ENCODE assay signal across 36 cellular contexts in genomic region chr2:221389421-221389820, GRCh38.
"Had no signal": no experiment of that assay in that cellular context is flagged by ENCODE, and none has a peak within 500 bp of the region (broad histone marks: within the 10 kb centered on the region; RNA-seq: fewer than 3 reads in every experiment).

No MANE protein-coding gene starts in this region.

- H3K4me1 ChIP-seq: ascending aorta, Peyer's patch, SJSA1 had no signal

- H3K4me2 ChIP-seq: SK-N-SH had no signal

- FAIRE-seq: TTC549 had no signal

- H3K36me3 Mint-ChIP-seq: activated naive CD8-positive, alpha-beta T cell treated with anti-CD3 and anti-CD28 coated beads for 36 hours had no signal

- H3K27me3 ChIP-seq: ascending aorta, cardiac muscle cell, MG63, Peyer's patch, SJSA1 had no signal

- H3K36me3 ChIP-seq: ascending aorta, cardiac muscle cell, MG63, Peyer's patch, SJSA1 had no signal

- H3K9me3 Mint-ChIP-seq: activated B cell treated with CpG ODN at 0.5 μM for 24 hours; activated CD8-positive, alpha-beta T cell treated with anti-CD3 and anti-CD28 coated beads for 36 hours; activated naive CD8-positive, alpha-beta T cell treated with anti-CD3 and anti-CD28 coated beads for 36 hours; activated T-cell treated with anti-CD3 and anti-CD28 coated beads, Interleukin-2, amount 50 U/mL, for 72 hours; activated T-helper 17 cell treated with anti-CD3 and anti-CD28 coated beads, Interleukin-2, amount 50 U/mL, for 72 hours; central memory CD8-positive, alpha-beta T cell; T-helper 1 cell treated with Interleukin-12 subunit alpha and Interleukin-12 subunit beta and Interleukin-4 antibody, amounts not matched to agents 30 μg/mL and 1 μg/mL, for 36 hours; T-helper 2 cell treated with Interferon-gamma antibody and Interleukin-4, amounts not matched to agents 5 μg/mL and 100 μg/mL, for 36 hours had no signal

- H3K27me3 Mint-ChIP-seq: activated B cell treated with CpG ODN at 0.5 μM for 24 hours; activated naive CD8-positive, alpha-beta T cell treated with anti-CD3 and anti-CD28 coated beads for 36 hours had no signal

- H3K9ac ChIP-seq: SK-N-SH had no signal

- H3K9me3 ChIP-seq: ascending aorta, MG63, Peyer's patch, SJSA1, SK-N-SH had no signal

- H3K4me3 ChIP-seq: ascending aorta, cardiac muscle cell, MG63, Peyer's patch, SJSA1 had no signal

- H3K27ac Mint-ChIP-seq: activated B cell treated with CpG ODN at 0.5 μM for 24 hours; activated CD8-positive, alpha-beta T cell treated with anti-CD3 and anti-CD28 coated beads for 36 hours; activated naive CD8-positive, alpha-beta T cell treated with anti-CD3 and anti-CD28 coated beads for 36 hours; activated T-cell treated with anti-CD3 and anti-CD28 coated beads, Interleukin-2, amount 50 U/mL, for 72 hours; activated T-helper 17 cell treated with anti-CD3 and anti-CD28 coated beads, Interleukin-2, amount 50 U/mL, for 72 hours; T-helper 1 cell treated with Interleukin-12 subunit alpha and Interleukin-12 subunit beta and Interleukin-4 antibody, amounts not matched to agents 30 μg/mL and 1 μg/mL, for 36 hours; T-helper 2 cell treated with Interferon-gamma antibody and Interleukin-4, amounts not matched to agents 5 μg/mL and 100 μg/mL, for 36 hours had no signal

- H3K4me3 Mint-ChIP-seq: activated B cell treated with CpG ODN at 0.5 μM for 24 hours; activated CD8-positive, alpha-beta T cell treated with anti-CD3 and anti-CD28 coated beads for 36 hours; activated naive CD8-positive, alpha-beta T cell treated with anti-CD3 and anti-CD28 coated beads for 36 hours; activated T-cell treated with anti-CD3 and anti-CD28 coated beads, Interleukin-2, amount 50 U/mL, for 72 hours; activated T-helper 17 cell treated with anti-CD3 and anti-CD28 coated beads, Interleukin-2, amount 50 U/mL, for 72 hours; central memory CD8-positive, alpha-beta T cell; T-helper 1 cell treated with Interleukin-12 subunit alpha and Interleukin-12 subunit beta and Interleukin-4 antibody, amounts not matched to agents 30 μg/mL and 1 μg/mL, for 36 hours; T-helper 2 cell treated with Interferon-gamma antibody and Interleukin-4, amounts not matched to agents 5 μg/mL and 100 μg/mL, for 36 hours had no signal

- DNase-seq: activated B cell treated with CpG ODN at 0.5 μM for 24 hours; activated CD4-positive, alpha-beta T cell treated with anti-CD3 and anti-CD28 coated beads for 1 hour; activated CD4-positive, alpha-beta T cell treated with anti-CD3 and anti-CD28 coated beads for 48 hours; activated CD8-positive, alpha-beta T cell treated with anti-CD3 and anti-CD28 coated beads for 36 hours; activated effector memory CD4-positive, alpha-beta T cell treated with anti-CD3 and anti-CD28 coated beads, Interleukin-2, amount 50 U/mL, for 16 hours; activated naive CD4-positive, alpha-beta T cell; activated naive CD4-positive, alpha-beta T cell treated with anti-CD3 and anti-CD28 coated beads, Interleukin-2, amount 50 U/mL, for 16 hours; activated naive CD8-positive, alpha-beta T cell treated with anti-CD3 and anti-CD28 coated beads for 36 hours; activated T-cell treated with anti-CD3 and anti-CD28 coated beads, Interleukin-2, amount 50 U/mL, for 1 hour; activated T-cell treated with anti-CD3 and anti-CD28 coated beads, Interleukin-2, amount 50 U/mL, for 72 hours; amygdala; Kasumi-1; KG1; MG63; NCI-H1048; NCI-H1105 treated with DMSO at 0.1 percent for 48 hours; NCI-H1436; NCI-H2029; NCI-H2107; NCI-H2227 treated with DMSO at 0.1 percent for 48 hours; NCI-H510A treated with DMSO at 0.1 percent for 48 hours; NCI-H526 treated with DMSO at 0.1 percent for 48 hours; NCI-H774; PC-3; Peyer's patch; RPMI8226; SHP77 treated with DMSO at 0.1 percent for 48 hours; SK-N-SH had no signal

- H3K4me1 Mint-ChIP-seq: activated B cell treated with CpG ODN at 0.5 μM for 24 hours; activated T-helper 17 cell treated with anti-CD3 and anti-CD28 coated beads, Interleukin-2, amount 50 U/mL, for 72 hours; central memory CD8-positive, alpha-beta T cell had no signal

- H3K27ac ChIP-seq: ascending aorta, cardiac muscle cell, Peyer's patch, SJSA1 had no signal

- ATAC-seq: activated CD8-positive, alpha-beta T cell treated with anti-CD3 and anti-CD28 coated beads for 36 hours; activated T-cell treated with anti-CD3 and anti-CD28 coated beads, Interleukin-2, amount 50 U/mL, for 72 hours; activated T-helper 17 cell treated with anti-CD3 and anti-CD28 coated beads, Interleukin-2, amount 50 U/mL, for 72 hours; PC-3 had no signal
